Comparison of ENCODE assay signal across 1 cellular context in genomic region chr20:16761305-16761829, GRCh38.
TF ChIP-seq lines count a peak whose summit lies in the region.

No MANE protein-coding gene starts in this region.

TF ChIP-seq in K562, 482 proteins besides CTCF, POLR2A, EP300 and RAD21 (continued from another document):
- no peak for TF ChIP-seq E2F6 (IDR thresholded peaks at IDR 0.05; ENCODE audit: borderline replicate concordance in 1 of 2, extremely low read depth in 1 of 2, insufficient read depth in 1 of 2, insufficient read length in 1 of 2, low read depth in 1 of 2, low read length in 1 of 2, poor library complexity in 1 of 2, severe bottlenecking in 1 of 2)
- no peak for TF ChIP-seq ZNF239 (CRISPR knock-in tag; IDR thresholded peaks at IDR 0.05)
- no peak for TF ChIP-seq SRSF9 (IDR thresholded peaks at IDR 0.05; ENCODE audit: borderline replicate concordance, low read depth, low read length)
- TF ChIP-seq FOXP1 (CRISPR knock-in tag; IDR thresholded peaks at IDR 0.05) = no peak
- TF ChIP-seq STAG1 (CRISPR knock-in tag; IDR thresholded peaks at IDR 0.05; ENCODE audit: borderline replicate concordance) = peak; percentile 68; the same call in 1 of the 2 replicates
- TF ChIP-seq DEAF1 (CRISPR knock-in tag; IDR thresholded peaks at IDR 0.05) = 0 out of 2 replicates have a peak, but pooled peaks have one; percentile 34
- no peak for TF ChIP-seq MCM5 (IDR thresholded peaks at IDR 0.05; ENCODE audit: low read depth)
- TF ChIP-seq ZNF324 (CRISPR knock-in tag; IDR thresholded peaks at IDR 0.05) = no peak
TF ChIP-seq in K562: peak in this region for 3.
